ENCODE assay signal across 1 cellular context in the genomic region with DNA sequence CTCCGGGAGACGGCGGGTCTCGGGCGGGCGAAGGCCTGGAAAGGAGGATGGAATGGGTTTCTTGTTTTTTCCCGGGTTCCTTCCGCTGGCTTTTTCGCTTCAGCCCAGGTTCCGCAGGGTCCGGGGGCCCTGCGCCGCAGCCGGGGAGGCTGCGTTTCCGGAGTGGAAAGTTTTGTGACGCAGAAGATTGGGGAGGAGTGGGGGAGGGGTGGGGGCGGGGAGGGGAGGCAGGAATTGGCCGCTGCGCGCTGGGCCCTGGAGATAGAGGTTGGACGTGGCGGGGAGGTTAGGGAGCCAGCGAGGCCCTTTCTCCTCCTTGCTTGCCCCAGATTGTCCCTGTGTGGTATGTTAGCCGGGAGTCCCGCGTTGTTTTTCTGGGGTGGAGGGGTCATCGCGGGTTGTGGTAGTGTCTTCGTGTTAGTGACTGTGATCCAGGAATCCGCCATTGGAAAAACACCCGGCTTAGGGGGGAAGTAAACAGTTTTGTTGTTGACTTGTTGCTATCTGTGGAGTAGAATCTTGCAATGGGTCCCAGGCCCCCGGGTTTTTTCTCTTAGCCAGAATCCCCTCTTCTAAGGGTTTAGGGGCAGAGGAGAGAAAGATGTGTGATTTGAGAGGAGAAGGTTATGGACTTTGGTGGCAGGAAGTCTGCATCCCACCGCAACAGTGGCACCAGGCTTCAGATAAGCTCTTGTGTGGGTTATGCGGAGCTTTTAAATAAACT.
TF ChIP-seq lines count a peak whose summit lies in the region.

No MANE protein-coding gene starts in this region.

TF ChIP-seq in HEK293, 187 proteins besides CTCF, POLR2A, EP300 and RAD21 (continued from another document and continues in another):
- no peak for TF ChIP-seq ZNF211 (tag by site-specific recombination; IDR thresholded peaks at IDR 0.05; ENCODE audit: low read depth)
- TF ChIP-seq, protein P1, sequence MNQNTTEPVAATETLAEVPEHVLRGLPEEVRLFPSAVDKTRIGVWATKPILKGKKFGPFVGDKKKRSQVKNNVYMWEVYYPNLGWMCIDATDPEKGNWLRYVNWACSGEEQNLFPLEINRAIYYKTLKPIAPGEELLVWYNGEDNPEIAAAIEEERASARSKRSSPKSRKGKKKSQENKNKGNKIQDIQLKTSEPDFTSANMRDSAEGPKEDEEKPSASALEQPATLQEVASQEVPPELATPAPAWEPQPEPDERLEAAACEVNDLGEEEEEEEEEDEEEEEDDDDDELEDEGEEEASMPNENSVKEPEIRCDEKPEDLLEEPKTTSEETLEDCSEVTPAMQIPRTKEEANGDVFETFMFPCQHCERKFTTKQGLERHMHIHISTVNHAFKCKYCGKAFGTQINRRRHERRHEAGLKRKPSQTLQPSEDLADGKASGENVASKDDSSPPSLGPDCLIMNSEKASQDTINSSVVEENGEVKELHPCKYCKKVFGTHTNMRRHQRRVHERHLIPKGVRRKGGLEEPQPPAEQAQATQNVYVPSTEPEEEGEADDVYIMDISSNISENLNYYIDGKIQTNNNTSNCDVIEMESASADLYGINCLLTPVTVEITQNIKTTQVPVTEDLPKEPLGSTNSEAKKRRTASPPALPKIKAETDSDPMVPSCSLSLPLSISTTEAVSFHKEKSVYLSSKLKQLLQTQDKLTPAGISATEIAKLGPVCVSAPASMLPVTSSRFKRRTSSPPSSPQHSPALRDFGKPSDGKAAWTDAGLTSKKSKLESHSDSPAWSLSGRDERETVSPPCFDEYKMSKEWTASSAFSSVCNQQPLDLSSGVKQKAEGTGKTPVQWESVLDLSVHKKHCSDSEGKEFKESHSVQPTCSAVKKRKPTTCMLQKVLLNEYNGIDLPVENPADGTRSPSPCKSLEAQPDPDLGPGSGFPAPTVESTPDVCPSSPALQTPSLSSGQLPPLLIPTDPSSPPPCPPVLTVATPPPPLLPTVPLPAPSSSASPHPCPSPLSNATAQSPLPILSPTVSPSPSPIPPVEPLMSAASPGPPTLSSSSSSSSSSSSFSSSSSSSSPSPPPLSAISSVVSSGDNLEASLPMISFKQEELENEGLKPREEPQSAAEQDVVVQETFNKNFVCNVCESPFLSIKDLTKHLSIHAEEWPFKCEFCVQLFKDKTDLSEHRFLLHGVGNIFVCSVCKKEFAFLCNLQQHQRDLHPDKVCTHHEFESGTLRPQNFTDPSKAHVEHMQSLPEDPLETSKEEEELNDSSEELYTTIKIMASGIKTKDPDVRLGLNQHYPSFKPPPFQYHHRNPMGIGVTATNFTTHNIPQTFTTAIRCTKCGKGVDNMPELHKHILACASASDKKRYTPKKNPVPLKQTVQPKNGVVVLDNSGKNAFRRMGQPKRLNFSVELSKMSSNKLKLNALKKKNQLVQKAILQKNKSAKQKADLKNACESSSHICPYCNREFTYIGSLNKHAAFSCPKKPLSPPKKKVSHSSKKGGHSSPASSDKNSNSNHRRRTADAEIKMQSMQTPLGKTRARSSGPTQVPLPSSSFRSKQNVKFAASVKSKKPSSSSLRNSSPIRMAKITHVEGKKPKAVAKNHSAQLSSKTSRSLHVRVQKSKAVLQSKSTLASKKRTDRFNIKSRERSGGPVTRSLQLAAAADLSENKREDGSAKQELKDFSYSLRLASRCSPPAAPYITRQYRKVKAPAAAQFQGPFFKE (tag by site-specific recombination; IDR thresholded peaks at IDR 0.05; ENCODE audit: borderline replicate concordance): no peak
- TF ChIP-seq ZNF324 (tag by site-specific recombination; IDR thresholded peaks at IDR 0.05): 0 out of 2 replicates have a peak, but pooled peaks have one; percentile 11
- TF ChIP-seq SCRT2 (tag by site-specific recombination; IDR thresholded peaks at IDR 0.05): peak; percentile 84
- peak; percentile 10; the same call in 1 of the 2 replicates for TF ChIP-seq PATZ1 (tag by site-specific recombination; IDR thresholded peaks at IDR 0.05)
- no peak for TF ChIP-seq ZBTB48 (tag by site-specific recombination; IDR thresholded peaks at IDR 0.05)
- TF ChIP-seq, protein P2, sequence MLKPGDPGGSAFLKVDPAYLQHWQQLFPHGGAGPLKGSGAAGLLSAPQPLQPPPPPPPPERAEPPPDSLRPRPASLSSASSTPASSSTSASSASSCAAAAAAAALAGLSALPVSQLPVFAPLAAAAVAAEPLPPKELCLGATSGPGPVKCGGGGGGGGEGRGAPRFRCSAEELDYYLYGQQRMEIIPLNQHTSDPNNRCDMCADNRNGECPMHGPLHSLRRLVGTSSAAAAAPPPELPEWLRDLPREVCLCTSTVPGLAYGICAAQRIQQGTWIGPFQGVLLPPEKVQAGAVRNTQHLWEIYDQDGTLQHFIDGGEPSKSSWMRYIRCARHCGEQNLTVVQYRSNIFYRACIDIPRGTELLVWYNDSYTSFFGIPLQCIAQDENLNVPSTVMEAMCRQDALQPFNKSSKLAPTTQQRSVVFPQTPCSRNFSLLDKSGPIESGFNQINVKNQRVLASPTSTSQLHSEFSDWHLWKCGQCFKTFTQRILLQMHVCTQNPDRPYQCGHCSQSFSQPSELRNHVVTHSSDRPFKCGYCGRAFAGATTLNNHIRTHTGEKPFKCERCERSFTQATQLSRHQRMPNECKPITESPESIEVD (tag by site-specific recombination; IDR thresholded peaks at IDR 0.05): no peak
- no peak for TF ChIP-seq ZBTB44 (tag by site-specific recombination; IDR thresholded peaks at IDR 0.05)
- no peak for TF ChIP-seq ZFP37 (tag by site-specific recombination; IDR thresholded peaks at IDR 0.05)
- no peak for TF ChIP-seq ZNF776 (tag by site-specific recombination; IDR thresholded peaks at IDR 0.05; ENCODE audit: borderline replicate concordance)
- TF ChIP-seq ZNF2 (tag by site-specific recombination; IDR thresholded peaks at IDR 0.05): no peak
- TF ChIP-seq, protein P3, sequence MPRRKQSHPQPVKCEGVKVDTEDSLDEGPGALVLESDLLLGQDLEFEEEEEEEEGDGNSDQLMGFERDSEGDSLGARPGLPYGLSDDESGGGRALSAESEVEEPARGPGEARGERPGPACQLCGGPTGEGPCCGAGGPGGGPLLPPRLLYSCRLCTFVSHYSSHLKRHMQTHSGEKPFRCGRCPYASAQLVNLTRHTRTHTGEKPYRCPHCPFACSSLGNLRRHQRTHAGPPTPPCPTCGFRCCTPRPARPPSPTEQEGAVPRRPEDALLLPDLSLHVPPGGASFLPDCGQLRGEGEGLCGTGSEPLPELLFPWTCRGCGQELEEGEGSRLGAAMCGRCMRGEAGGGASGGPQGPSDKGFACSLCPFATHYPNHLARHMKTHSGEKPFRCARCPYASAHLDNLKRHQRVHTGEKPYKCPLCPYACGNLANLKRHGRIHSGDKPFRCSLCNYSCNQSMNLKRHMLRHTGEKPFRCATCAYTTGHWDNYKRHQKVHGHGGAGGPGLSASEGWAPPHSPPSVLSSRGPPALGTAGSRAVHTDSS (tag by site-specific recombination; IDR thresholded peaks at IDR 0.05): no peak
- TF ChIP-seq ZBTB20 (tag by site-specific recombination; IDR thresholded peaks at IDR 0.05): peak; percentile 99
- TF ChIP-seq GLIS2 (tag by site-specific recombination; IDR thresholded peaks at IDR 0.05): no peak
- peak; percentile 77 for TF ChIP-seq ZNF600 (tag by site-specific recombination; IDR thresholded peaks at IDR 0.05)
- no peak for TF ChIP-seq HOXC10 (CRISPR knock-in tag; IDR thresholded peaks at IDR 0.05)
- no peak for TF ChIP-seq ZNF837 (tag by site-specific recombination; IDR thresholded peaks at IDR 0.05)
- TF ChIP-seq ZNF341 (tag by site-specific recombination; IDR thresholded peaks at IDR 0.05; ENCODE audit: low read depth): peak; percentile 8; the same call in 1 of the 2 replicates
- TF ChIP-seq ZNF362 (tag by site-specific recombination; IDR thresholded peaks at IDR 0.05): no peak
- TF ChIP-seq, protein P4, sequence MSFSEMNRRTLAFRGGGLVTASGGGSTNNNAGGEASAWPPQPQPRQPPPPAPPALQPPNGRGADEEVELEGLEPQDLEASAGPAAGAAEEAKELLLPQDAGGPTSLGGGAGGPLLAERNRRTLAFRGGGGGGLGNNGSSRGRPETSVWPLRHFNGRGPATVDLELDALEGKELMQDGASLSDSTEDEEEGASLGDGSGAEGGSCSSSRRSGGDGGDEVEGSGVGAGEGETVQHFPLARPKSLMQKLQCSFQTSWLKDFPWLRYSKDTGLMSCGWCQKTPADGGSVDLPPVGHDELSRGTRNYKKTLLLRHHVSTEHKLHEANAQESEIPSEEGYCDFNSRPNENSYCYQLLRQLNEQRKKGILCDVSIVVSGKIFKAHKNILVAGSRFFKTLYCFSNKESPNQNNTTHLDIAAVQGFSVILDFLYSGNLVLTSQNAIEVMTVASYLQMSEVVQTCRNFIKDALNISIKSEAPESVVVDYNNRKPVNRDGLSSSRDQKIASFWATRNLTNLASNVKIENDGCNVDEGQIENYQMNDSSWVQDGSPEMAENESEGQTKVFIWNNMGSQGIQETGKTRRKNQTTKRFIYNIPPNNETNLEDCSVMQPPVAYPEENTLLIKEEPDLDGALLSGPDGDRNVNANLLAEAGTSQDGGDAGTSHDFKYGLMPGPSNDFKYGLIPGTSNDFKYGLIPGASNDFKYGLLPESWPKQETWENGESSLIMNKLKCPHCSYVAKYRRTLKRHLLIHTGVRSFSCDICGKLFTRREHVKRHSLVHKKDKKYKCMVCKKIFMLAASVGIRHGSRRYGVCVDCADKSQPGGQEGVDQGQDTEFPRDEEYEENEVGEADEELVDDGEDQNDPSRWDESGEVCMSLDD (tag by site-specific recombination; IDR thresholded peaks at IDR 0.05): no peak
- peak; percentile 39; the same call in 1 of the 2 replicates for TF ChIP-seq SP2 (tag by site-specific recombination; IDR thresholded peaks at IDR 0.05)
- TF ChIP-seq ZNF266 (tag by site-specific recombination; IDR thresholded peaks at IDR 0.05; ENCODE audit: low read depth): no peak
- TF ChIP-seq ZNF664 (tag by site-specific recombination; IDR thresholded peaks at IDR 0.05): peak; percentile 78; the same call in 1 of the 2 replicates
- TF ChIP-seq ZBTB11 (tag by site-specific recombination; conservative IDR thresholded peaks at IDR 0.05; ENCODE audit: low read depth): peak; percentile 32; the same call in 1 of the 2 replicates
- no peak for TF ChIP-seq ZNF791 (tag by site-specific recombination; IDR thresholded peaks at IDR 0.05)
- no peak for TF ChIP-seq ZNF426 (tag by site-specific recombination; IDR thresholded peaks at IDR 0.05)
- TF ChIP-seq ZEB2 (tag by site-specific recombination; IDR thresholded peaks at IDR 0.05): no peak
- TF ChIP-seq AEBP2 (tag by site-specific recombination; IDR thresholded peaks at IDR 0.05; ENCODE audit: borderline replicate concordance): no peak
